ENCODE assay signal across 25 cellular contexts in genomic region chr14:92489394-92490238, GRCh38. TPM values are rescaled to one million over a fixed set of nuclear protein-coding genes. Genes with fewer than 3 reads are reported as not detected.
A peak's percentile ranks its signal among the peaks of the same experiment; 100 is the strongest.
DNase-seq lines count a peak whose midpoint lies in the region; TF ChIP-seq lines count a peak whose summit lies in the region.
"Had no signal": no experiment of that assay in that cellular context is flagged by ENCODE, and none has a peak within 500 bp of the region (broad histone marks: within the 10 kb centered on the region; RNA-seq: fewer than 3 reads in every experiment).

No MANE protein-coding gene starts in this region.

- peaks cover 23% of the 10 kb centered on the region for H3K4me1 Mint-ChIP-seq in endothelial cell (ENCODE audit: unreplicated experiment)
- H3K4me1 Mint-ChIP-seq: activated CD4-positive, alpha-beta T cell treated with anti-CD3 and anti-CD28 coated beads for 36 hours had no signal

- peaks cover 8% of the 10 kb centered on the region for H3K27me3 Mint-ChIP-seq in endothelial cell (ENCODE audit: unreplicated experiment)
- H3K27me3 Mint-ChIP-seq: activated CD4-positive, alpha-beta T cell treated with anti-CD3 and anti-CD28 coated beads for 36 hours; activated naive CD8-positive, alpha-beta T cell had no signal

- no peaks in the 10 kb centered on the region for H3K36me3 ChIP-seq in left ventricle myocardium inferior
- peaks cover 4% of the 10 kb centered on the region for H3K36me3 ChIP-seq in neutrophil
- H3K36me3 ChIP-seq in vagina, result no peaks in the 10 kb centered on the region
- H3K36me3 ChIP-seq: BLaER1, SJSA1 had no signal

- H3K4me3 Mint-ChIP-seq in endothelial cell (ENCODE audit: unreplicated experiment), result peak overlapping the region; percentile 6
- H3K4me3 Mint-ChIP-seq: activated CD4-positive, alpha-beta T cell treated with anti-CD3 and anti-CD28 coated beads for 36 hours; activated naive CD8-positive, alpha-beta T cell; activated T-cell treated with anti-CD3 and anti-CD28 coated beads, Interleukin-2, amount 50 U/mL, for 72 hours; IgD-negative memory B cell; stimulated activated naive CD8-positive, alpha-beta T cell treated with anti-CD3 and anti-CD28 coated beads, Interleukin-15, amount 100 ng/mL, for 72 hours had no signal

- H3K27ac Mint-ChIP-seq in endothelial cell (ENCODE audit: unreplicated experiment), result peak overlapping the region; percentile 53
- H3K27ac Mint-ChIP-seq: activated CD4-positive, alpha-beta T cell treated with anti-CD3 and anti-CD28 coated beads for 36 hours; activated naive CD8-positive, alpha-beta T cell; activated T-cell treated with anti-CD3 and anti-CD28 coated beads, Interleukin-2, amount 50 U/mL, for 72 hours; IgD-negative memory B cell had no signal

- no peak for TF ChIP-seq POLR2A in vagina (IDR thresholded peaks at IDR 0.05)

- no peaks in the 10 kb centered on the region for H3K9me3 ChIP-seq in left ventricle myocardium inferior (replicated peaks)
- no peaks in the 10 kb centered on the region for H3K9me3 ChIP-seq in neutrophil
- no peaks in the 10 kb centered on the region for H3K9me3 ChIP-seq in vagina
- H3K9me3 ChIP-seq: BLaER1, SJSA1 had no signal

- H3K4me1 ChIP-seq in left ventricle myocardium inferior (peaks cover 28% of the 10 kb centered on the region), neutrophil (ENCODE audit: control insufficient read depth in 1 of 2, insufficient read depth in 1 of 2, low read depth in 1 of 2, low read length in 1 of 2) (peaks cover 82 to 85% of the 10 kb centered on the region in 2 experiments), vagina (peaks cover 8% of the 10 kb centered on the region)
- H3K4me1 ChIP-seq: SJSA1 had no signal

- peak overlapping the region; percentile 63 for H3K27ac ChIP-seq in left ventricle myocardium inferior (replicated peaks)
- H3K27ac ChIP-seq in neutrophil, result peak overlapping the region; percentile 86
- H3K27ac ChIP-seq in vagina, result no peak overlapping the region
- H3K27ac ChIP-seq: BLaER1, SJSA1 had no signal

- H3K36me3 Mint-ChIP-seq in endothelial cell (ENCODE audit: low read depth, unreplicated experiment), result no peaks in the 10 kb centered on the region
- H3K36me3 Mint-ChIP-seq: activated naive CD8-positive, alpha-beta T cell; IgD-negative memory B cell had no signal

- DNase-seq in left ventricle myocardium inferior, result no peak
- no peak for DNase-seq in cardiac septum (ENCODE audit: low spot score)
- no peak for DNase-seq in endothelial cell (ENCODE audit: low spot score)
- DNase-seq in vagina (ENCODE audit: extremely low spot score in 2 of 2), result peak; percentile 87 to 93
- DNase-seq in activated CD4-positive, alpha-beta T cell treated with anti-CD3 and anti-CD28 coated beads for 1 hour, result no peak
- DNase-seq in NCI-H1092 (lab: John Stamatoyannopoulos, UW), result no peak
- no peak for DNase-seq in NK-92 (lab: John Stamatoyannopoulos, UW; ENCODE audit: unreplicated experiment)
- DNase-seq: ACHN; activated CD4-positive, alpha-beta T cell treated with anti-CD3 and anti-CD28 coated beads for 36 hours; activated CD8-positive, alpha-beta memory T cell treated with anti-CD3 and anti-CD28 coated beads for 24 hours; activated T-cell treated with anti-CD3 and anti-CD28 coated beads, Interleukin-2, amount 50 U/mL, for 72 hours; Calu3; cerebellar nuclear complex; left colon; NCI-H1436; NCI-H510A; NK-92 treated with Interleukin-12 subunit alpha and Interleukin-12 subunit beta, amount 100 ng/mL, for 24 hours; stimulated activated CD4-positive, alpha-beta T cell treated with anti-CD3 and anti-CD28 coated beads, Interleukin-12 subunit alpha, Interleukin-12 subunit beta, amount 100 ng/mL, for 4 hours; stimulated activated naive CD8-positive, alpha-beta T cell treated with anti-CD3 and anti-CD28 coated beads, Interleukin-15, amount 100 ng/mL, for 72 hours; T-helper 1 cell had no signal

- intact Hi-C loops in left ventricle myocardium inferior (cut with micrococcal nuclease), result no loop called here
- intact Hi-C loops in cardiac septum (cut with DNase I), result no loop called here
- intact Hi-C loops in vagina (cut with DNase I), result no loop called here

- H3K4me3 ChIP-seq in left ventricle myocardium inferior (no peak overlapping the region), neutrophil (ENCODE audit: low read depth in 1 of 2, low read length in 1 of 2) (no peak overlapping the region), vagina (no peak overlapping the region)
- H3K4me3 ChIP-seq: BLaER1, SJSA1 had no signal

- H3K27me3 ChIP-seq in left ventricle myocardium inferior (ENCODE audit: low read depth), result no peaks in the 10 kb centered on the region
- H3K27me3 ChIP-seq in neutrophil, result no peaks in the 10 kb centered on the region
- H3K27me3 ChIP-seq in vagina, result no peaks in the 10 kb centered on the region
- H3K27me3 ChIP-seq: BLaER1, SJSA1 had no signal

- TF ChIP-seq CTCF in left ventricle myocardium inferior (IDR thresholded peaks at IDR 0.05; ENCODE audit: borderline replicate concordance) (no peak), endothelial cell (IDR thresholded peaks at IDR 0.05; ENCODE audit: unreplicated experiment) (no peak), neutrophil (IDR thresholded peaks at IDR 0.05) (no peak), vagina (IDR thresholded peaks at IDR 0.05) (no peak)

- no peaks in the 10 kb centered on the region for H3K9me3 Mint-ChIP-seq in endothelial cell (ENCODE audit: unreplicated experiment)
- H3K9me3 Mint-ChIP-seq: activated T-cell treated with anti-CD3 and anti-CD28 coated beads, Interleukin-2, amount 50 U/mL, for 72 hours; IgD-negative memory B cell; stimulated activated naive CD8-positive, alpha-beta T cell treated with anti-CD3 and anti-CD28 coated beads, Interleukin-15, amount 100 ng/mL, for 72 hours had no signal

RNA-seq across cellular contexts. Expression of gene RIN3, which starts 24.0 kb away (rescaled TPM):
- 13.8 TPM for total RNA-seq in left ventricle myocardium inferior
- 12.1 TPM for total RNA-seq in cardiac septum
- 25.8 TPM for total RNA-seq in endothelial cell (ENCODE audit: unreplicated experiment)
- 22.6 TPM for total RNA-seq in vagina

Comparison
In these comparisons a context has a peak if more than half of its experiments do, and no peak if none do; other contexts are left out.
1. DNase-seq: peak in vagina (2 of 2); none in left ventricle myocardium inferior (single experiment), cardiac septum (single experiment), endothelial cell (single experiment), activated CD4-positive, alpha-beta T cell treated with anti-CD3 and anti-CD28 coated beads for 1 hour (single experiment), NCI-H1092 (single experiment) and NK-92 (single experiment).